In the genomic region with DNA sequence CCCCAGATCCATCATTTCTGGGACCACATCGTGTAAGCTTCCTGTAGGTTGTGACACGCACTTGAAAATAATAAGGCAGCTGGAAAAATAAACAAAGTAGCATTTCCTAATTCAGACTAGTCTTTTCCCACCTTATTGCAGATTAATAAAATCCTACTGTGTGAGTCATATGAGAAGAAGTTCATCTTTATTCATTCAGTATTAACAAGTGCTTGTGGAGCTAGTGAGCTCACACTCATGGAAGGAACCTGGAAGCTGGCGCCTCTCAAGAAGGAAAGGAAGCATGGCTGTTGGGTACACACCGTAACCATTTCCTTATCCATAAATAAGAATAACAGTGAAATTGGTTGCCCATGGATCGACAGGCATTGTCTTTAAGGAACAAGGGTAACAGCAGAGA, we compare ENCODE assay signal across 27 cellular contexts.
"Had no signal": no experiment of that assay in that cellular context is flagged by ENCODE, and none has a peak within 500 bp of the region (broad histone marks: within the 10 kb centered on the region; RNA-seq: fewer than 3 reads in every experiment).

No MANE protein-coding gene starts in this region.

- FAIRE-seq: small intestine had no signal

- H3K36me3 ChIP-seq: heart right ventricle, left lung, lower lobe of right lung, ovary, sigmoid colon, spleen, tibial nerve, uterus had no signal

- DNase-seq: heart right ventricle; islet precursor cell; kidney glomerular epithelial cell; left colon; left lung; lower lobe of right lung; mammary epithelial cell; mesendoderm; naive B cell; natural killer cell; ovary; retina; right cardiac atrium; sigmoid colon; small intestine; spleen; stimulated activated CD4-positive, alpha-beta T cell treated with anti-CD3 and anti-CD28 coated beads, Interleukin-4, amount 100 ng/mL, for 24 hours; stimulated activated naive CD4-positive, alpha-beta T cell treated with Interleukin-2 at 50 U/mL for 16 hours; stimulated activated naive CD8-positive, alpha-beta T cell treated with anti-CD3 and anti-CD28 coated beads, Interleukin-15, amount 100 ng/mL, for 72 hours; substantia nigra; uterus had no signal

- H3K79me2 ChIP-seq: hepatocyte had no signal

- H3K4me3 Mint-ChIP-seq: mesothelial cell of epicardium; naive B cell; natural killer cell; stimulated activated memory B cell treated with anti-CD40 and anti-IgM and Interleukin-4, amounts not matched to agents 10 μg/mL and 1 μg/mL and 100 μg/mL, for 72 hours; stimulated activated naive CD8-positive, alpha-beta T cell treated with anti-CD3 and anti-CD28 coated beads, Interleukin-15, amount 100 ng/mL, for 72 hours; type B pancreatic cell had no signal

- H3K36me3 Mint-ChIP-seq: mesothelial cell of epicardium; naive B cell; natural killer cell; stimulated activated memory B cell treated with anti-CD40 and anti-IgM and Interleukin-4, amounts not matched to agents 10 μg/mL and 1 μg/mL and 100 μg/mL, for 72 hours; type B pancreatic cell had no signal

- H3K9me3 Mint-ChIP-seq: mesothelial cell of epicardium; naive B cell; natural killer cell; stimulated activated memory B cell treated with anti-CD40 and anti-IgM and Interleukin-4, amounts not matched to agents 10 μg/mL and 1 μg/mL and 100 μg/mL, for 72 hours; stimulated activated naive CD8-positive, alpha-beta T cell treated with anti-CD3 and anti-CD28 coated beads, Interleukin-15, amount 100 ng/mL, for 72 hours; type B pancreatic cell had no signal

- H3K9me3 ChIP-seq: heart right ventricle, left lung, lower lobe of right lung, ovary, sigmoid colon, spleen, tibial nerve, uterus had no signal

- ATAC-seq: left colon; left lung; natural killer cell; right cardiac atrium; stimulated activated memory B cell treated with anti-CD40 and anti-IgM and Interleukin-4, amounts not matched to agents 10 μg/mL and 1 μg/mL and 100 μg/mL, for 72 hours; stimulated activated naive CD8-positive, alpha-beta T cell treated with anti-CD3 and anti-CD28 coated beads, Interleukin-15, amount 100 ng/mL, for 72 hours had no signal

- H3K27ac ChIP-seq: heart right ventricle, hepatocyte, left lung, lower lobe of right lung, ovary, sigmoid colon, spleen, tibial nerve, uterus had no signal

- H3K27me3 ChIP-seq: hepatocyte, ovary, sigmoid colon, tibial nerve, uterus had no signal

- H3K4me1 Mint-ChIP-seq: mesothelial cell of epicardium; natural killer cell; stimulated activated memory B cell treated with anti-CD40 and anti-IgM and Interleukin-4, amounts not matched to agents 10 μg/mL and 1 μg/mL and 100 μg/mL, for 72 hours; stimulated activated naive CD8-positive, alpha-beta T cell treated with anti-CD3 and anti-CD28 coated beads, Interleukin-15, amount 100 ng/mL, for 72 hours had no signal

- H3K4me3 ChIP-seq: heart right ventricle, hepatocyte, left lung, lower lobe of right lung, ovary, sigmoid colon, spleen, tibial nerve, uterus had no signal

- H2AFZ ChIP-seq: hepatocyte had no signal

- H3K4me2 ChIP-seq: hepatocyte had no signal

- H3K4me1 ChIP-seq: heart right ventricle, left lung, lower lobe of right lung, sigmoid colon, spleen, tibial nerve, uterus had no signal

- H3K27ac Mint-ChIP-seq: mesothelial cell of epicardium; natural killer cell; progenitor cell of endocrine pancreas; stimulated activated memory B cell treated with anti-CD40 and anti-IgM and Interleukin-4, amounts not matched to agents 10 μg/mL and 1 μg/mL and 100 μg/mL, for 72 hours; stimulated activated naive CD8-positive, alpha-beta T cell treated with anti-CD3 and anti-CD28 coated beads, Interleukin-15, amount 100 ng/mL, for 72 hours; type B pancreatic cell had no signal
